In genomic region chr15:88013111-88013510, GRCh38 we compare ENCODE assay signal across 31 cellular contexts.
DNase-seq lines count a peak whose midpoint lies in the region; ATAC-seq and TF ChIP-seq lines count a peak whose summit lies in the region.
"Had no signal": no experiment of that assay in that cellular context is flagged by ENCODE, and none has a peak within 500 bp of the region (broad histone marks: within the 10 kb centered on the region; RNA-seq: fewer than 3 reads in every experiment).

No MANE protein-coding gene starts in this region.

- no peak overlapping the region for H3K23ac ChIP-seq in trophoblast cell (ENCODE audit: low read length)

- H2BK5ac ChIP-seq in trophoblast cell (ENCODE audit: low read depth, low read length, poor library complexity) = no peak overlapping the region

- no peak overlapping the region for H3K4me2 ChIP-seq in trophoblast cell (ENCODE audit: low read length)
- H3K4me2 ChIP-seq: A549, BLaER1 had no signal

- H3K4me3 ChIP-seq in trophoblast cell (ENCODE audit: low read depth, low read length) (no peak overlapping the region), tibial artery (no peak overlapping the region)
- H3K4me3 ChIP-seq: A549; BLaER1; BLaER1 treated with 17β-estradiol and CSF1 and Interleukin-3, amounts not matched to agents 10 nM and 100 nM had no signal

- peak; percentile 59 to 85 for DNase-seq in trophoblast cell
- DNase-seq in tibial artery = no peak
- DNase-seq in mesothelial cell of epicardium (ENCODE audit: low spot score in 2 of 2, unreplicated experiment in 2 of 2) = no peak
- DNase-seq: 8988T; ACHN; AML-193; BE2C; C1 segment of cervical spinal cord; Caco-2; Calu3; CD4-positive, alpha-beta memory T cell; CD4-positive, alpha-beta T cell; CD4-positive, CD25-positive, alpha-beta regulatory T cell; CD8-positive, alpha-beta memory T cell; CD8-positive, alpha-beta T cell; COR-L47; DMS 273 treated with DMSO at 0.1 percent for 48 hours; DMS153; DMS53; DMS79; DMS79 treated with DMSO at 0.1 percent for 48 hours; DND-41; EL had no signal

- H3K27ac Mint-ChIP-seq in mesothelial cell of epicardium = no peak overlapping the region
- H3K27ac Mint-ChIP-seq: B cell; CD14-positive monocyte; CD4-positive, alpha-beta memory T cell; CD4-positive, alpha-beta T cell; CD4-positive, CD25-positive, alpha-beta regulatory T cell; CD8-positive, alpha-beta memory T cell; CD8-positive, alpha-beta T cell had no signal

- no peak overlapping the region for H4K91ac ChIP-seq in trophoblast cell (ENCODE audit: low read depth, low read length)

- no peak overlapping the region for H2BK120ac ChIP-seq in trophoblast cell (ENCODE audit: insufficient read depth, low read length, poor library complexity)

- H3K27me3 ChIP-seq in trophoblast cell (ENCODE audit: insufficient read depth, low read length) (no peaks in the 10 kb centered on the region), tibial artery (no peaks in the 10 kb centered on the region)
- H3K27me3 ChIP-seq: BE2C; BLaER1; BLaER1 treated with 17β-estradiol and CSF1 and Interleukin-3, amounts not matched to agents 10 nM and 100 nM had no signal

- intact Hi-C loops in tibial artery (cut with DNase I; ENCODE audit: low total_unique reads) = no loop called here

- H2BK12ac ChIP-seq in trophoblast cell (ENCODE audit: low read length) = no peak overlapping the region

- peaks cover 20% of the 10 kb centered on the region for H3K27me3 Mint-ChIP-seq in mesothelial cell of epicardium (ENCODE audit: low read depth)
- H3K27me3 Mint-ChIP-seq: B cell; CD4-positive, CD25-positive, alpha-beta regulatory T cell had no signal

- H3K9me3 Mint-ChIP-seq in mesothelial cell of epicardium = no peaks in the 10 kb centered on the region
- H3K9me3 Mint-ChIP-seq: CD4-positive, alpha-beta memory T cell; CD4-positive, alpha-beta T cell; CD8-positive, alpha-beta T cell had no signal

- no peaks in the 10 kb centered on the region for H3K36me3 ChIP-seq in trophoblast cell (ENCODE audit: control insufficient read depth in 1 of 2, insufficient read depth in 2 of 2, low read length in 2 of 2)
- peaks cover 0 to 6% (median 0%) of the 10 kb centered on the region in 3 donors for H3K36me3 ChIP-seq in tibial artery
- H3K36me3 ChIP-seq: BE2C; BLaER1; BLaER1 treated with 17β-estradiol and CSF1 and Interleukin-3, amounts not matched to agents 10 nM and 100 nM had no signal

- H3K9ac ChIP-seq in trophoblast cell (ENCODE audit: low read length) = no peak overlapping the region
- H3K9ac ChIP-seq: BLaER1; BLaER1 treated with 17β-estradiol and CSF1 and Interleukin-3, amounts not matched to agents 10 nM and 100 nM had no signal

- no peak overlapping the region for H3K14ac ChIP-seq in trophoblast cell (ENCODE audit: low read length)

- H3K4ac ChIP-seq in trophoblast cell (ENCODE audit: low read depth, low read length) = no peak overlapping the region

- H3K4me1 ChIP-seq in trophoblast cell (ENCODE audit: control insufficient read depth in 1 of 2, insufficient read depth in 2 of 2, low read length in 2 of 2) (no peaks in the 10 kb centered on the region), tibial artery (peaks cover 0 to 59% (median 36%) of the 10 kb centered on the region in 4 donors)
- H3K4me1 ChIP-seq: A549, Caco-2 had no signal

- no peak overlapping the region for H4K12ac ChIP-seq in trophoblast cell (ENCODE audit: low read depth, low read length)

- no peaks in the 10 kb centered on the region for H3K36me3 Mint-ChIP-seq in mesothelial cell of epicardium
- H3K36me3 Mint-ChIP-seq: CD14-positive monocyte; CD4-positive, alpha-beta memory T cell; CD4-positive, CD25-positive, alpha-beta regulatory T cell; CD8-positive, alpha-beta memory T cell; CD8-positive, alpha-beta T cell had no signal

- H3K9me3 ChIP-seq in trophoblast cell (ENCODE audit: insufficient read depth, low read depth, low read length) (peaks cover 1% of the 10 kb centered on the region), tibial artery (no peaks in the 10 kb centered on the region)
- H3K9me3 ChIP-seq: A549; BE2C; BLaER1; BLaER1 treated with 17β-estradiol and CSF1 and Interleukin-3, amounts not matched to agents 10 nM and 100 nM; Caco-2 had no signal

- no peaks in the 10 kb centered on the region for H3K79me1 ChIP-seq in trophoblast cell (ENCODE audit: low read length)

- no peak overlapping the region for H2AFZ ChIP-seq in trophoblast cell (ENCODE audit: insufficient read depth, low read length, poor library complexity)

- no peaks in the 10 kb centered on the region for H3K79me2 ChIP-seq in trophoblast cell (ENCODE audit: control insufficient read depth, insufficient read depth, low read length, poor library complexity)

- ATAC-seq in HG02885 (IDR thresholded peaks at IDR 0.05; ENCODE audit: poor library complexity, unreplicated experiment) = no peak
- ATAC-seq: A549; CD8-positive, alpha-beta T cell had no signal

- no peak overlapping the region for H2AK5ac ChIP-seq in trophoblast cell (ENCODE audit: low read length)

- no peaks in the 10 kb centered on the region for H3K4me1 Mint-ChIP-seq in mesothelial cell of epicardium
- H3K4me1 Mint-ChIP-seq: B cell; CD4-positive, alpha-beta memory T cell; CD4-positive, CD25-positive, alpha-beta regulatory T cell; CD8-positive, alpha-beta memory T cell had no signal

- no peak overlapping the region for H3K18ac ChIP-seq in trophoblast cell (ENCODE audit: low read length)

- no peak overlapping the region for H4K8ac ChIP-seq in trophoblast cell (ENCODE audit: low read depth, low read length)

- no peak for TF ChIP-seq CTCF in tibial artery (IDR thresholded peaks at IDR 0.05)
- no peak for TF ChIP-seq CTCF in mesothelial cell of epicardium (IDR thresholded peaks at IDR 0.05; ENCODE audit: unreplicated experiment)

- WGBS in trophoblast cell (ENCODE audit: extremely low coverage, insufficient coverage, insufficient read length) = no CpG with 5 or more reads among the region's 8 CpGs

- H3K27ac ChIP-seq in trophoblast cell (ENCODE audit: low read depth, low read length) = no peak overlapping the region
- H3K27ac ChIP-seq in tibial artery = peak overlapping the region; percentile 58 to 74
- H3K27ac ChIP-seq: 22Rv1; A549; BLaER1; BLaER1 treated with 17β-estradiol and CSF1 and Interleukin-3, amounts not matched to agents 10 nM and 100 nM; C4-2B had no signal

- no peak overlapping the region for H3K4me3 Mint-ChIP-seq in mesothelial cell of epicardium
- H3K4me3 Mint-ChIP-seq: B cell; CD14-positive monocyte; CD4-positive, alpha-beta memory T cell; CD4-positive, alpha-beta T cell; CD4-positive, CD25-positive, alpha-beta regulatory T cell; CD8-positive, alpha-beta memory T cell; CD8-positive, alpha-beta T cell had no signal

Comparison
In these comparisons a context has a peak if more than half of its experiments do, and no peak if none do; other contexts are left out.
1. DNase-seq: peak in trophoblast cell (2 of 2); none in tibial artery (0 of 2) and mesothelial cell of epicardium (0 of 2).